ENCODE assay signal across 20 cellular contexts in genomic region chr1:8944006-8944405, GRCh38. TPM values are rescaled to one million over a fixed set of nuclear protein-coding genes. Genes with fewer than 3 reads are reported as not detected.
DNase-seq lines count a peak whose midpoint lies in the region; ATAC-seq, FAIRE-seq and TF ChIP-seq lines count a peak whose summit lies in the region.
"Had no signal": no experiment of that assay in that cellular context is flagged by ENCODE, and none has a peak within 500 bp of the region (broad histone marks: within the 10 kb centered on the region; RNA-seq: fewer than 3 reads in every experiment).

No MANE protein-coding gene starts in this region.

- H3K27ac ChIP-seq in endodermal cell (ENCODE audit: low read depth, low read length), result peak overlapping the region; percentile 60
- H3K27ac ChIP-seq in substantia nigra (ENCODE audit: low read depth, low read length, poor library complexity, severe bottlenecking), result peak overlapping the region; percentile 90

- H3K27ac Mint-ChIP-seq in activated T-cell treated with anti-CD3 and anti-CD28 coated beads, Interleukin-2, amount 50 U/mL, for 72 hours, result peak overlapping the region; percentile 86
- H3K27ac Mint-ChIP-seq in T-helper 17 cell, result peak overlapping the region; percentile 78
- peak overlapping the region; percentile 61 for H3K27ac Mint-ChIP-seq in endodermal cell

- peak overlapping the region; percentile 23 to 63 for H3K4me3 Mint-ChIP-seq in activated T-cell treated with anti-CD3 and anti-CD28 coated beads, Interleukin-2, amount 50 U/mL, for 72 hours
- H3K4me3 Mint-ChIP-seq in T-helper 17 cell (peak overlapping the region; percentile 58), endodermal cell (no peak overlapping the region)

- H3K27me3 ChIP-seq in endodermal cell (ENCODE audit: control insufficient read depth, insufficient read depth, low read length, poor library complexity, severe bottlenecking), result no peaks in the 10 kb centered on the region

- H3K9me3 Mint-ChIP-seq in activated T-cell treated with anti-CD3 and anti-CD28 coated beads, Interleukin-2, amount 50 U/mL, for 72 hours, result no peaks in the 10 kb centered on the region
- peaks cover 14% of the 10 kb centered on the region for H3K9me3 Mint-ChIP-seq in endodermal cell

- ATAC-seq in activated T-cell treated with anti-CD3 and anti-CD28 coated beads, Interleukin-2, amount 50 U/mL, for 72 hours (replicated peaks in 1 of 2), result no peak
- no peak for ATAC-seq in T-helper 17 cell

- H3K9ac ChIP-seq in endodermal cell (ENCODE audit: extremely low read depth, low read length, poor library complexity, severe bottlenecking), result no peak overlapping the region

- 88 to 92% methylated on average over 8 to 9 of the region's 9 CpGs for WGBS in endodermal cell (ENCODE audit: insufficient coverage in 1 of 2, insufficient read length in 1 of 2), 2 experiments

- H3K36me3 ChIP-seq in endodermal cell (ENCODE audit: control insufficient read depth, insufficient read depth, low read length), result no peaks in the 10 kb centered on the region

- DNase-seq in activated T-cell treated with anti-CD3 and anti-CD28 coated beads, Interleukin-2, amount 50 U/mL, for 72 hours, result no peak
- no peak for DNase-seq in activated T-cell treated with anti-CD3 and anti-CD28 coated beads, Interleukin-2, amount 50 U/mL, for 1 hour
- DNase-seq in T-helper 17 cell (no peak), endodermal cell (no peak), substantia nigra (lab: John Stamatoyannopoulos, UW) (no peak), middle frontal gyrus (ENCODE audit: extremely low spot score, low spot score) (no peak), GM19239 (ENCODE audit: insufficient read length, low spot score) (no peak)
- no peak for DNase-seq in activated effector memory CD4-positive, alpha-beta T cell treated with Interleukin-2 at 50 U/mL for 16 hours
- DNase-seq: activated CD4-positive, CD25-positive, alpha-beta regulatory T cell treated with anti-CD3 and anti-CD28 coated beads, Interleukin-2, amount 50 U/mL, for 72 hours; activated effector memory CD4-positive, alpha-beta T cell treated with anti-CD3 and anti-CD28 coated beads, Interleukin-2, amount 50 U/mL, for 16 hours; Calu3; effector memory CD4-positive, alpha-beta T cell; mammary epithelial cell; NCI-H1417 treated with DMSO at 0.1 percent for 48 hours; NCI-H510A treated with DMSO at 0.1 percent for 48 hours; occipital lobe; stimulated activated naive CD4-positive, alpha-beta T cell treated with Interleukin-2 at 50 U/mL for 16 hours had no signal

- no peak for FAIRE-seq in GM19239 (lab: Jason Lieb, UNC)

- H3K36me3 Mint-ChIP-seq in activated T-cell treated with anti-CD3 and anti-CD28 coated beads, Interleukin-2, amount 50 U/mL, for 72 hours (ENCODE audit: insufficient read depth in 2 of 2), result peaks cover 0 to 2% of the 10 kb centered on the region in 2 donors
- H3K36me3 Mint-ChIP-seq in T-helper 17 cell (ENCODE audit: low read depth) (peaks cover 4% of the 10 kb centered on the region), endodermal cell (ENCODE audit: low read depth) (no peaks in the 10 kb centered on the region)

- H3K9me3 ChIP-seq in T-helper 17 cell (ENCODE audit: control insufficient read depth, low read length, poor library complexity, severe bottlenecking), result no peaks in the 10 kb centered on the region
- H3K9me3 ChIP-seq in endodermal cell (ENCODE audit: control insufficient read depth, low read length), result peaks cover 8% of the 10 kb centered on the region

- no peaks in the 10 kb centered on the region for H3K27me3 Mint-ChIP-seq in activated T-cell treated with anti-CD3 and anti-CD28 coated beads, Interleukin-2, amount 50 U/mL, for 72 hours (ENCODE audit: low read depth)
- no peaks in the 10 kb centered on the region for H3K27me3 Mint-ChIP-seq in T-helper 17 cell
- H3K27me3 Mint-ChIP-seq in endodermal cell (ENCODE audit: insufficient read depth), result no peaks in the 10 kb centered on the region

- no peak overlapping the region for H3K4me3 ChIP-seq in endodermal cell (ENCODE audit: low read length)

- no peak for TF ChIP-seq CTCF in endodermal cell (conservative IDR thresholded peaks at IDR 0.05)

- peaks cover 12% of the 10 kb centered on the region for H3K4me1 ChIP-seq in endodermal cell (ENCODE audit: control insufficient read depth, insufficient read depth, low read length)

- H3K4me1 Mint-ChIP-seq in activated T-cell treated with anti-CD3 and anti-CD28 coated beads, Interleukin-2, amount 50 U/mL, for 72 hours (ENCODE audit: low read depth), result peaks cover 87% of the 10 kb centered on the region
- H3K4me1 Mint-ChIP-seq in T-helper 17 cell, result peaks cover 55% of the 10 kb centered on the region
- H3K4me1 Mint-ChIP-seq in endodermal cell, result peaks cover 15% of the 10 kb centered on the region

RNA-seq across cellular contexts. Expression of gene CA6, which starts 1.7 kb away (rescaled TPM):
- total RNA-seq in activated T-cell treated with anti-CD3 and anti-CD28 coated beads, Interleukin-2, amount 50 U/mL, for 72 hours, result 1 to 10 TPM; 1.6 to 2.5 TPM
- total RNA-seq in T-helper 17 cell (1 to 10 TPM in 1 of 2 donors, not detected in 1; 1.6 TPM), endodermal cell (not detected)
- polyA plus RNA-seq in endodermal cell (2013, experiment 1 of 2), result not detected
- not detected for polyA plus RNA-seq in endodermal cell (2013, experiment 2 of 2)
- total RNA-seq: Calu3, fibroblast of villous mesenchyme, H4, occipital lobe, skeletal muscle tissue had no signal
